ENCODE assay signal across 15 cellular contexts in genomic region chr1:3975903-3976630, GRCh38.
DNase-seq lines count a peak whose midpoint lies in the region; ATAC-seq and TF ChIP-seq lines count a peak whose summit lies in the region.
"Had no signal": no experiment of that assay in that cellular context is flagged by ENCODE, and none has a peak within 500 bp of the region (broad histone marks: within the 10 kb centered on the region; RNA-seq: fewer than 3 reads in every experiment).

No MANE protein-coding gene starts in this region.

- no peak overlapping the region for H3K14ac ChIP-seq in neuronal stem cell (ENCODE audit: low read length)

- H2BK120ac ChIP-seq in neuronal stem cell (ENCODE audit: low read depth, low read length), result no peak overlapping the region

- H3K27me3 Mint-ChIP-seq in stimulated activated memory B cell treated with anti-CD40 and anti-IgM and Interleukin-4, amounts not matched to agents 10 μg/mL and 1 μg/mL and 100 μg/mL, for 72 hours, result peaks cover 42% of the 10 kb centered on the region

- H4K8ac ChIP-seq in neuronal stem cell (ENCODE audit: low read depth, low read length), result no peak overlapping the region

- H4K91ac ChIP-seq in neuronal stem cell (ENCODE audit: low read depth, low read length, poor library complexity), result no peak overlapping the region

- H3K4me1 Mint-ChIP-seq in stimulated activated memory B cell treated with anti-CD40 and anti-IgM and Interleukin-4, amounts not matched to agents 10 μg/mL and 1 μg/mL and 100 μg/mL, for 72 hours, result no peaks in the 10 kb centered on the region
- H3K4me1 Mint-ChIP-seq: B cell, IgD-negative memory B cell had no signal

- no peak overlapping the region for H2BK15ac ChIP-seq in neuronal stem cell (ENCODE audit: low read length)

- no peaks in the 10 kb centered on the region for H3F3A ChIP-seq in MM.1S (ENCODE audit: insufficient read depth, low read length)

- no peak overlapping the region for H2BK12ac ChIP-seq in neuronal stem cell (ENCODE audit: low read length)

- H3K27ac ChIP-seq in MM.1S (ENCODE audit: low read length) (no peak overlapping the region), neuronal stem cell (replicated peaks; ENCODE audit: low read length) (no peak overlapping the region), upper lobe of right lung (no peak overlapping the region)
- H3K27ac ChIP-seq: KMS-11 had no signal

- DNase-seq in Daoy (ENCODE audit: low read depth) (peak; percentile 30), MM.1S (no peak), neuronal stem cell (ENCODE audit: low spot score) (no peak), upper lobe of right lung (no peak), NCI-H1694 treated with DMSO at 0.1 percent for 48 hours (lab: John Stamatoyannopoulos, UW) (no peak), GM10248 (ENCODE audit: extremely low spot score) (no peak)
- DNase-seq: C1 segment of cervical spinal cord; CD4-positive, alpha-beta T cell; DMS79; EL; HCEC 1CT had no signal

- TF ChIP-seq CTCF in MM.1S (IDR thresholded peaks at IDR 0.05; ENCODE audit: low read length) (no peak), upper lobe of right lung (IDR thresholded peaks at IDR 0.05) (no peak), GM10248 (IDR thresholded peaks at IDR 0.05; ENCODE audit: control extremely low read depth, extremely low read depth, low read depth, missing control alignments) (no peak)

- no peaks in the 10 kb centered on the region for H3K36me3 ChIP-seq in MM.1S (replicated peaks; ENCODE audit: insufficient read depth, low read length)
- H3K36me3 ChIP-seq in neuronal stem cell (replicated peaks in 1 of 2; ENCODE audit: control insufficient read depth in 2 of 2, insufficient read depth in 2 of 2, low read length in 2 of 2), result no peaks in the 10 kb centered on the region
- H3K36me3 ChIP-seq in upper lobe of right lung, result no peaks in the 10 kb centered on the region

- H3K4me3 Mint-ChIP-seq in stimulated activated memory B cell treated with anti-CD40 and anti-IgM and Interleukin-4, amounts not matched to agents 10 μg/mL and 1 μg/mL and 100 μg/mL, for 72 hours, result no peak overlapping the region
- H3K4me3 Mint-ChIP-seq: B cell; CD4-positive, alpha-beta T cell; IgD-negative memory B cell had no signal

- no peak overlapping the region for H2AK5ac ChIP-seq in neuronal stem cell (ENCODE audit: low read depth, low read length)

- no peak overlapping the region for H3K18ac ChIP-seq in neuronal stem cell (ENCODE audit: low read length)

- no CpG with 5 or more reads among the region's 25 CpGs for WGBS in neuronal stem cell (ENCODE audit: extremely low coverage in 2 of 2, insufficient read length in 2 of 2, insufficient replicate concordance in 1 of 2), 2 donors

- no peaks in the 10 kb centered on the region for H3K4me1 ChIP-seq in MM.1S (ENCODE audit: low read length)
- peaks cover 0 to 6% of the 10 kb centered on the region in 2 donors for H3K4me1 ChIP-seq in neuronal stem cell (ENCODE audit: control insufficient read depth in 2 of 2, insufficient read depth in 1 of 2, low read depth in 1 of 2, low read length in 2 of 2)
- H3K4me1 ChIP-seq in upper lobe of right lung, result no peaks in the 10 kb centered on the region

- peak overlapping the region; percentile 90 for H3K23ac ChIP-seq in neuronal stem cell (ENCODE audit: low read depth, low read length, poor library complexity)

- H3K4me2 ChIP-seq in MM.1S (ENCODE audit: low read depth, low read length) (peak overlapping the region; percentile 18; the same call in 1 of the 2 replicates), neuronal stem cell (ENCODE audit: insufficient read depth, low read length, poor library complexity, severe bottlenecking) (no peak overlapping the region)
- H3K4me2 ChIP-seq: KMS-11 had no signal

- H2AFZ ChIP-seq in MM.1S (ENCODE audit: low read length) (no peak overlapping the region), neuronal stem cell (ENCODE audit: low read length) (no peak overlapping the region)

- H3K36me3 Mint-ChIP-seq in stimulated activated memory B cell treated with anti-CD40 and anti-IgM and Interleukin-4, amounts not matched to agents 10 μg/mL and 1 μg/mL and 100 μg/mL, for 72 hours, result no peaks in the 10 kb centered on the region

- ATAC-seq in upper lobe of right lung, result no peak
- ATAC-seq in stimulated activated memory B cell treated with anti-CD40 and anti-IgM and Interleukin-4, amounts not matched to agents 10 μg/mL and 1 μg/mL and 100 μg/mL, for 72 hours, result no peak

- H3K9ac ChIP-seq in MM.1S (ENCODE audit: low read length) (no peak overlapping the region), neuronal stem cell (ENCODE audit: low read depth, low read length, poor library complexity) (no peak overlapping the region)
- H3K9ac ChIP-seq: KMS-11 had no signal

- H3K27ac Mint-ChIP-seq in stimulated activated memory B cell treated with anti-CD40 and anti-IgM and Interleukin-4, amounts not matched to agents 10 μg/mL and 1 μg/mL and 100 μg/mL, for 72 hours, result no peak overlapping the region
- H3K27ac Mint-ChIP-seq: B cell; CD4-positive, alpha-beta T cell had no signal

- H2BK5ac ChIP-seq in neuronal stem cell (ENCODE audit: low read length), result no peak overlapping the region

- peaks cover 93% of the 10 kb centered on the region for H3K27me3 ChIP-seq in MM.1S (replicated peaks; ENCODE audit: insufficient read depth, low read length)
- peaks cover 0 to 5% (median 0%) of the 10 kb centered on the region in 3 experiments for H3K27me3 ChIP-seq in neuronal stem cell (ENCODE audit: control insufficient read depth in 3 of 3, insufficient read depth in 3 of 3, low read depth in 1 of 3, low read length in 3 of 3)
- peaks cover 2% of the 10 kb centered on the region for H3K27me3 ChIP-seq in upper lobe of right lung

- intact Hi-C loops in upper lobe of right lung (cut with DNase I), result no loop called here

- CTCF ChIA-PET in GM10248 (lab: Yijun Ruan, JAX), result no interaction called here

- no peaks in the 10 kb centered on the region for H3K9me3 ChIP-seq in MM.1S (replicated peaks; ENCODE audit: insufficient read depth, low read length)
- peaks cover 0 to 4% of the 10 kb centered on the region in 2 donors for H3K9me3 ChIP-seq in neuronal stem cell (replicated peaks in 1 of 2; ENCODE audit: control insufficient read depth in 2 of 2, insufficient read depth in 1 of 2, low read depth in 1 of 2, low read length in 2 of 2)
- H3K9me3 ChIP-seq in upper lobe of right lung, result no peaks in the 10 kb centered on the region

- no peaks in the 10 kb centered on the region for H4K20me1 ChIP-seq in MM.1S (ENCODE audit: insufficient read depth, low read length)

- no peaks in the 10 kb centered on the region for H3K79me1 ChIP-seq in neuronal stem cell (ENCODE audit: low read depth, low read length)

- POLR2A ChIA-PET in GM10248 (lab: Yijun Ruan, JAX), result no interaction called here

- no peaks in the 10 kb centered on the region for H3K9me2 ChIP-seq in MM.1S (replicated peaks; ENCODE audit: insufficient read depth, low read length)

- no peak overlapping the region for H3K4ac ChIP-seq in neuronal stem cell (ENCODE audit: low read length)

- no peaks in the 10 kb centered on the region for H3K79me2 ChIP-seq in MM.1S (ENCODE audit: low read length)

- H3K4me3 ChIP-seq in MM.1S (ENCODE audit: low read length) (no peak overlapping the region), neuronal stem cell (ENCODE audit: low read length in 2 of 2) (no peak overlapping the region), upper lobe of right lung (no peak overlapping the region)

- H3K9me3 Mint-ChIP-seq in stimulated activated memory B cell treated with anti-CD40 and anti-IgM and Interleukin-4, amounts not matched to agents 10 μg/mL and 1 μg/mL and 100 μg/mL, for 72 hours, result no peaks in the 10 kb centered on the region
- H3K9me3 Mint-ChIP-seq: CD4-positive, alpha-beta T cell had no signal
